In genomic region chr6:1382331-1382882, GRCh38 we compare ENCODE assay signal across 9 cellular contexts. TPM values are rescaled to one million over a fixed set of nuclear protein-coding genes. Genes with fewer than 3 reads are reported as not detected.
DNase-seq lines count a peak whose midpoint lies in the region; ATAC-seq, FAIRE-seq and TF ChIP-seq lines count a peak whose summit lies in the region.
"Had no signal": no experiment of that assay in that cellular context is flagged by ENCODE, and none has a peak within 500 bp of the region (broad histone marks: within the 10 kb centered on the region; RNA-seq: fewer than 3 reads in every experiment).

No MANE protein-coding gene starts in this region.

- TF ChIP-seq EP300 in K562 (IDR thresholded peaks at IDR 0.05; ENCODE audit: low read length), result no peak

- BruUV-seq in K562 (replicated peaks; lab: Mats Ljungman, UMichigan), result no TSS peak

- TF ChIP-seq CTCF in K562 (IDR thresholded peaks at IDR 0.05 in 2 of 3, conservative IDR thresholded peaks at IDR 0.05 in 1 of 3; ENCODE audit: insufficient read depth in 2 of 3, low read depth in 1 of 3, low read length in 3 of 3), result no peak
- no peak for TF ChIP-seq CTCF in lower lobe of right lung (IDR thresholded peaks at IDR 0.05)

- H4K20me1 ChIP-seq in K562 (replicated peaks; ENCODE audit: control insufficient read depth, insufficient read depth, low read length), result peaks cover 5% of the 10 kb centered on the region; the same call in 1 of the 2 replicates

- H3K27ac ChIP-seq in K562 (ENCODE audit: extremely low read depth, low read depth, low read length) (no peak overlapping the region), lower lobe of right lung (peak overlapping the region; percentile 78), thymus (ENCODE audit: low read depth) (no peak overlapping the region)

- H3K4me3 ChIP-seq in K562 (no peak overlapping the region), lower lobe of right lung (peak overlapping the region; percentile 49), thymus (ENCODE audit: low read length) (peak overlapping the region; percentile 1)

- intact Hi-C loops in K562 (cut with micrococcal nuclease), result loop anchor here (5.0 to 10.0 kb wide), 2 partner anchors 658 to 790 kb away; no protein-coding TSS in a partner anchor
- intact Hi-C loops in lower lobe of right lung (cut with DNase I), result no loop called here

- no peaks in the 10 kb centered on the region for H3K9me3 Mint-ChIP-seq in activated naive CD4-positive, alpha-beta T cell treated with anti-CD3 and anti-CD28 coated beads, Interleukin-2, amount 10 ng/mL, durations not matched to agents 7 days and 5 days
- H3K9me3 Mint-ChIP-seq: dendritic cell treated with granulocyte-macrophage colony-stimulating factor and Interleukin-4, amounts not matched to agents 40 ng/mL and 50 ng/mL, for 4 days had no signal

- peaks cover 4% of the 10 kb centered on the region for H3K36me3 Mint-ChIP-seq in activated naive CD4-positive, alpha-beta T cell treated with anti-CD3 and anti-CD28 coated beads, Interleukin-2, amount 10 ng/mL, durations not matched to agents 7 days and 5 days

- POLR2A ChIA-PET in K562 (lab: Yijun Ruan, JAX), result no interaction called here

- TF ChIP-seq RAD21 in K562 (CRISPR knock-in tag; conservative IDR thresholded peaks at IDR 0.05 in 1 of 2, IDR thresholded peaks at IDR 0.05 in 1 of 2), result no peak

- no peak for DNase-seq in activated naive CD4-positive, alpha-beta T cell treated with anti-CD3 and anti-CD28 coated beads, Interleukin-2, amount 10 ng/mL, durations not matched to agents 7 days and 5 days
- DNase-seq in activated naive CD4-positive, alpha-beta T cell (lab: John Stamatoyannopoulos, UW), result no peak
- no peak for DNase-seq in K562 (ENCODE audit: extremely low read depth in 1 of 4, low spot score in 3 of 4)
- DNase-seq in lower lobe of right lung, result no peak
- no peak for DNase-seq in stimulated activated naive CD4-positive, alpha-beta T cell treated with Interleukin-2 at 50 U/mL for 16 hours (lab: John Stamatoyannopoulos, UW)

- no peak overlapping the region for H3K4me2 ChIP-seq in K562 (ENCODE audit: insufficient read depth, low read length)

- no peak for TF ChIP-seq POLR2A in K562 (conservative IDR thresholded peaks at IDR 0.05)

- H3K79me2 ChIP-seq in K562 (ENCODE audit: control insufficient read depth, insufficient read depth, low read length), result no peaks in the 10 kb centered on the region

- CTCF ChIA-PET in activated naive CD4-positive, alpha-beta T cell treated with anti-CD3 and anti-CD28 coated beads, Interleukin-2, amount 10 ng/mL, durations not matched to agents 7 days and 5 days (lab: Charles Lee), result interaction anchor here (1.2 to 2.0 kb wide), 5 partner anchors 9 to 1192 kb away, joined by 3 to 7 read pairs (median 5); partner anchors contain the start of gene FOXQ1
- CTCF ChIA-PET in K562 (lab: Yijun Ruan, JAX; ENCODE audit: low intra/inter-chr PET ratio), result interaction anchor here (1.1 to 2.3 kb wide), 2 partner anchors 585 to 594 kb away, joined by 3 to 15 read pairs; no protein-coding TSS in a partner anchor

- no peak for FAIRE-seq in K562 (lab: Jason Lieb, UNC)

- ATAC-seq in K562 (no peak), lower lobe of right lung (peak; percentile 5 to 7), HG02763 (IDR thresholded peaks at IDR 0.05; ENCODE audit: unreplicated experiment) (no peak), HG03175 (IDR thresholded peaks at IDR 0.05; ENCODE audit: unreplicated experiment) (no peak)

- H3K4me1 ChIP-seq in K562 (replicated peaks in 1 of 2; ENCODE audit: control insufficient read depth in 2 of 2, insufficient read depth in 2 of 2, low read length in 2 of 2) (peaks cover 0 to 37% of the 10 kb centered on the region in 2 experiments; a peak in 2 of 5 replicates), lower lobe of right lung (peaks cover 54% of the 10 kb centered on the region), thymus (ENCODE audit: control insufficient read depth, insufficient read depth, low read length) (no peaks in the 10 kb centered on the region)

- H3K4me3 Mint-ChIP-seq in activated naive CD4-positive, alpha-beta T cell treated with anti-CD3 and anti-CD28 coated beads, Interleukin-2, amount 10 ng/mL, durations not matched to agents 7 days and 5 days, result no peak overlapping the region

- in situ Hi-C loops in K562 (cut with MboI), result no loop called here

- peaks cover 59 to 91% of the 10 kb centered on the region in 2 experiments for H3K27me3 ChIP-seq in K562 (ENCODE audit: control insufficient read depth in 2 of 2, insufficient read depth in 2 of 2, low read length in 2 of 2)
- peaks cover 99% of the 10 kb centered on the region for H3K27me3 ChIP-seq in lower lobe of right lung (ENCODE audit: low read depth)
- H3K27me3 ChIP-seq in thymus (ENCODE audit: control insufficient read depth, insufficient read depth), result peaks cover 98% of the 10 kb centered on the region

- no peak overlapping the region for H3K9ac ChIP-seq in K562 (ENCODE audit: insufficient read depth in 1 of 2, low read depth in 2 of 2, low read length in 2 of 2)

- H2AFZ ChIP-seq in K562 (ENCODE audit: low read depth, low read length), result no peak overlapping the region

- H3K27ac Mint-ChIP-seq in activated naive CD4-positive, alpha-beta T cell treated with anti-CD3 and anti-CD28 coated beads, Interleukin-2, amount 10 ng/mL, durations not matched to agents 7 days and 5 days, result peak overlapping the region; percentile 33
- H3K27ac Mint-ChIP-seq: dendritic cell treated with granulocyte-macrophage colony-stimulating factor and Interleukin-4, amounts not matched to agents 40 ng/mL and 50 ng/mL, for 4 days had no signal

- H3K4me1 Mint-ChIP-seq in activated naive CD4-positive, alpha-beta T cell treated with anti-CD3 and anti-CD28 coated beads, Interleukin-2, amount 10 ng/mL, durations not matched to agents 7 days and 5 days, result peaks cover 41% of the 10 kb centered on the region

- H3K36me3 ChIP-seq in K562 (ENCODE audit: control insufficient read depth, insufficient read depth, low read length) (no peaks in the 10 kb centered on the region), lower lobe of right lung (no peaks in the 10 kb centered on the region), thymus (ENCODE audit: control insufficient read depth, insufficient read depth) (no peaks in the 10 kb centered on the region)

- H3K9me1 ChIP-seq in K562 (ENCODE audit: control insufficient read depth, insufficient read depth, low read length), result no peaks in the 10 kb centered on the region

- H3K9me3 ChIP-seq in K562 (replicated peaks; ENCODE audit: control insufficient read depth, insufficient read depth, low read depth, low read length) (no peaks in the 10 kb centered on the region), lower lobe of right lung (no peaks in the 10 kb centered on the region), thymus (ENCODE audit: control insufficient read depth) (peaks cover 3% of the 10 kb centered on the region)

- peaks cover 100% of the 10 kb centered on the region for H3K27me3 Mint-ChIP-seq in activated naive CD4-positive, alpha-beta T cell treated with anti-CD3 and anti-CD28 coated beads, Interleukin-2, amount 10 ng/mL, durations not matched to agents 7 days and 5 days

- 5% methylated on average over 23 of the region's 35 CpGs for WGBS in K562 (ENCODE audit: insufficient coverage, low coverage, missing lambda C conversion rate)
- WGBS in thymus, result 5% methylated on average over 35 of the region's 35 CpGs

TF ChIP-seq in K562, 482 proteins besides CTCF, POLR2A, EP300 and RAD21:
- TF ChIP-seq USF2 (CRISPR knock-in tag; IDR thresholded peaks at IDR 0.05), result 0 out of 2 replicates have a peak, but pooled peaks have one; percentile 27
- TF ChIP-seq SMAD1 (IDR thresholded peaks at IDR 0.05; ENCODE audit: low read depth, low read length, partially characterized antibody), result no peak

RNA-seq across cellular contexts. Expression of gene FOXF2, which starts 7.0 kb away (rescaled TPM):
- not detected in 2 replicates for total RNA-seq in K562 (2011; cell fraction: chromatin; rRNA removed; ENCODE audit: low replicate concordance)
- total RNA-seq in K562 (2011; cell fraction: nucleolus; rRNA removed), result not detected in 2 replicates
- not detected in 2 replicates for total RNA-seq in K562 (2011; cell fraction: nucleoplasm; rRNA removed)
- total RNA-seq in K562 (2014; rRNA removed) (not detected in 2 replicates), K562 (2014; rRNA removed; fragmentation: Illumina TruSeq; extraction: Trizol) (not detected in 2 replicates), K562 (2015; rRNA removed; fragmentation: Illumina TruSeq; extraction: Trizol) (not detected in 2 replicates), K562 (2021) (not detected in 2 replicates), lower lobe of right lung (13.2 TPM)
- polyA plus RNA-seq in K562 (2011; rRNA removed) (not detected in 2 replicates), K562 (2014; fragmentation: Illumina TruSeq; extraction: Trizol) (not detected in 2 replicates), K562 (2014; fragmentation: Nextera tagmentation; extraction: Ambion mirVana) (not detected), K562 (2014; rRNA removed) (not detected in 2 replicates), thymus (0.30 TPM)
- not detected in 2 replicates for polyA plus RNA-seq in K562 (2011; cell fraction: cytosol; rRNA removed)
- not detected in 2 replicates for polyA plus RNA-seq in K562 (2011; cell fraction: nucleus; rRNA removed)
- polyA plus RNA-seq in K562 (2012), result not detected in 2 replicates
- polyA minus RNA-seq in K562 (2011; rRNA and poly(A)+ RNA removed), result not detected in 2 replicates
- not detected in 2 replicates for polyA minus RNA-seq in K562 (2011; cell fraction: cytosol; rRNA and poly(A)+ RNA removed)
- not detected in 2 replicates for polyA minus RNA-seq in K562 (2011; cell fraction: nucleus; rRNA and poly(A)+ RNA removed)

Comparison
In these comparisons a context has a peak if more than half of its experiments do, and no peak if none do; other contexts are left out.
1. ATAC-seq: peak in lower lobe of right lung (2 of 2); none in K562 (single experiment), HG02763 (single experiment) and HG03175 (single experiment).
2. RNA of gene FOXF2, which starts 7.0 kb away (total RNA-seq): 13.2 TPM in lower lobe of right lung (single experiment); not detected in K562; every median in the first group is over 10 times any median in the second.